8 cellular contexts compared by ENCODE assay signal in the genomic region with DNA sequence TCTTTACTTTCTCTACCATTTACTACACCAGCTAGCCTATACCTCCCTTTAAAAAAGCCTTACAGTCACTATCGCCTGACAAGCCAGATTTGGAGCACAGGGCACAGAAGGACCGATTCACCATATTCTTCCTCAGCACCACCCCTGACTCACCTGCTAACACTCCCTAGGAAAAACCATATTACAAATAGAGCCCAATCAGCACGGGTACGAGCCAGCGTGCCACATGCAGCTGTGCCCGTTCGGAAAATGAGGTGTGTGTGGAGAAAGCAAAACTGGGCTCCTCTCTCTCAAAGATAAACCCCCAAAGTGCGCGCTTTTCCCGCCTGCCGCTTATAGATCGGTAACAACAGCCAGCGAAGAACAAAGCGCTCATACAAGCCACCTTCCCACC. TPM values are rescaled to one million over a fixed set of nuclear protein-coding genes. Genes with fewer than 3 reads are reported as not detected.
DNase-seq lines count a peak whose midpoint lies in the region; ATAC-seq, FAIRE-seq and TF ChIP-seq lines count a peak whose summit lies in the region.

No MANE protein-coding gene starts in this region.

- peak overlapping the region; percentile 100 for H3K9ac ChIP-seq in keratinocyte (ENCODE audit: control insufficient read depth, extremely low read depth, insufficient read depth, low read length)

- H3K27me3 ChIP-seq in keratinocyte (ENCODE audit: control insufficient read depth, extremely low read depth, insufficient read depth, low read length) (no peaks in the 10 kb centered on the region), stomach (no peaks in the 10 kb centered on the region)

- ATAC-seq in GM18498 (IDR thresholded peaks at IDR 0.05; ENCODE audit: unreplicated experiment) (no peak), HG03565 (IDR thresholded peaks at IDR 0.05; ENCODE audit: unreplicated experiment) (no peak)

- peaks cover 63% of the 10 kb centered on the region for H3K79me2 ChIP-seq in keratinocyte (ENCODE audit: control insufficient read depth, insufficient read depth, low read length)

- H3K4me2 ChIP-seq in keratinocyte (ENCODE audit: control insufficient read depth, extremely low read depth, insufficient read depth, low read depth, low read length), result peak overlapping the region; percentile 88

- peaks cover 2% of the 10 kb centered on the region for H3K9me3 Mint-ChIP-seq in activated naive CD8-positive, alpha-beta T cell treated with anti-CD3 and anti-CD28 coated beads for 36 hours

- H4K20me1 ChIP-seq in keratinocyte (ENCODE audit: control insufficient read depth, extremely low read depth, insufficient read depth, low read length), result peaks cover 19% of the 10 kb centered on the region

- H3K4me1 ChIP-seq in keratinocyte (ENCODE audit: control insufficient read depth, extremely low read depth, insufficient read depth, low read length) (peaks cover 22% of the 10 kb centered on the region), stomach (peaks cover 32 to 62% (median 49%) of the 10 kb centered on the region in 4 donors)

- H3K36me3 ChIP-seq in keratinocyte (ENCODE audit: control insufficient read depth in 2 of 2, extremely low read depth in 1 of 2, insufficient read depth in 2 of 2, low read length in 2 of 2) (peaks cover 6 to 25% of the 10 kb centered on the region in 2 experiments), stomach (peaks cover 14 to 38% (median 34%) of the 10 kb centered on the region in 4 donors)

- peak overlapping the region; percentile 92 for H3K4me3 Mint-ChIP-seq in activated naive CD8-positive, alpha-beta T cell treated with anti-CD3 and anti-CD28 coated beads for 36 hours

- no peak for TF ChIP-seq EP300 in stomach (IDR thresholded peaks at IDR 0.05)

- H3K27me3 Mint-ChIP-seq in activated naive CD8-positive, alpha-beta T cell treated with anti-CD3 and anti-CD28 coated beads for 36 hours, result peaks cover 8% of the 10 kb centered on the region

- H3K27ac ChIP-seq in keratinocyte (ENCODE audit: control insufficient read depth, insufficient read depth, low read length) (peak overlapping the region; percentile 98), stomach (peak overlapping the region; percentile 97 to 100 (median 99))

- peak overlapping the region; percentile 94 for H3K27ac Mint-ChIP-seq in activated naive CD8-positive, alpha-beta T cell treated with anti-CD3 and anti-CD28 coated beads for 36 hours

- peak; percentile 34 for FAIRE-seq in keratinocyte (lab: Jason Lieb, UNC)

- 0 to 2% (median 0%) methylated on average over 14 of the region's 14 CpGs for WGBS in stomach, 5 donors

- H2AFZ ChIP-seq in keratinocyte (ENCODE audit: control insufficient read depth, low read length), result no peak overlapping the region

- dilution Hi-C loops in keratinocyte (cut with MboI; ENCODE audit: extremely low pct_ligation_motif_present, low sequenced_read_pairs), result loop anchor here (5.0 kb wide), 1 partner anchor 44 kb away; no protein-coding TSS in a partner anchor

- no peaks in the 10 kb centered on the region for H3K9me3 ChIP-seq in keratinocyte (ENCODE audit: control insufficient read depth, low read depth, low read length)
- no peaks in the 10 kb centered on the region for H3K9me3 ChIP-seq in stomach

- TF ChIP-seq POLR2A in stomach (IDR thresholded peaks at IDR 0.05), result no peak

- intact Hi-C loops in stomach (cut with DNase I; ENCODE audit: low total_unique reads), result no loop called here

- no peak for TF ChIP-seq CTCF in keratinocyte (optimal IDR thresholded peaks at IDR 0.05 in 1 of 3, IDR thresholded peaks at IDR 0.05 in 1 of 3, conservative IDR thresholded peaks at IDR 0.05 in 1 of 3; ENCODE audit: extremely low read depth in 1 of 3, insufficient read depth in 2 of 3, low read length in 3 of 3)
- TF ChIP-seq CTCF in stomach (IDR thresholded peaks at IDR 0.05), result no peak

- peaks cover 51% of the 10 kb centered on the region for H3K4me1 Mint-ChIP-seq in activated naive CD8-positive, alpha-beta T cell treated with anti-CD3 and anti-CD28 coated beads for 36 hours

- DNase-seq in AG08396 (ENCODE audit: low spot score) (peak; percentile 12), HK-2 (ENCODE audit: unreplicated experiment) (peak; percentile 29), keratinocyte (ENCODE audit: low read depth, low spot score) (no peak), stomach (no peak), retina (no peak)
- no peak for DNase-seq in activated naive CD8-positive, alpha-beta T cell treated with anti-CD3 and anti-CD28 coated beads for 36 hours

- H3K36me3 Mint-ChIP-seq in activated naive CD8-positive, alpha-beta T cell treated with anti-CD3 and anti-CD28 coated beads for 36 hours, result peaks cover 57% of the 10 kb centered on the region

- H3K4me3 ChIP-seq in keratinocyte (ENCODE audit: control insufficient read depth in 2 of 3, extremely low read depth in 1 of 3, insufficient read depth in 2 of 3, low read depth in 1 of 3, low read length in 3 of 3), result peak overlapping the region; percentile 94 to 100 (median 94)
- H3K4me3 ChIP-seq in stomach, result peak overlapping the region; percentile 97 to 100 (median 100)

- H3K9me1 ChIP-seq in keratinocyte (ENCODE audit: control insufficient read depth, extremely low read depth, insufficient read depth, low read length), result no peaks in the 10 kb centered on the region

RNA-seq across cellular contexts. Expression of a gene that starts 1.2 kb away (rescaled TPM):
- 100 to 1,000 TPM; 271 to 278 TPM for total RNA-seq in activated naive CD8-positive, alpha-beta T cell treated with anti-CD3 and anti-CD28 coated beads for 36 hours
- 20.3 to 56.8 TPM (median 22.6 TPM) in 3 replicates for polyA plus RNA-seq in keratinocyte
- 155 TPM for polyA plus RNA-seq in keratinocyte (2011; ENCODE audit: low read depth)
- 28.7 and 54.7 TPM in 2 replicates for polyA plus RNA-seq in keratinocyte (2011; cell fraction: cytosol; rRNA removed)
- 54.3 and 69.9 TPM in 2 replicates for polyA plus RNA-seq in keratinocyte (2011; cell fraction: nucleus; rRNA removed)
- polyA plus RNA-seq in keratinocyte (2012; ENCODE audit: low replicate concordance), result 75.2 and 130 TPM in 2 replicates
- 11.7 to 59.2 TPM (median 22.3 TPM) in 3 replicates for polyA minus RNA-seq in keratinocyte
- polyA minus RNA-seq in keratinocyte (2011; cell fraction: cytosol; rRNA and poly(A)+ RNA removed), result 20.0 TPM
- polyA minus RNA-seq in keratinocyte (2011; cell fraction: nucleus; rRNA and poly(A)+ RNA removed), result 21.3 and 48.4 TPM in 2 replicates
- 100 to 1,000 TPM in 2 of 5 donors, 10 to 100 TPM in 3; 26.4 to 180 (median 69.6) TPM for total RNA-seq in stomach
- 10 to 100 TPM; 26.0 to 35.9 (median 30.8) TPM for polyA plus RNA-seq in stomach

RNA-seq across cellular contexts. Expression of a gene that starts 47.9 kb away (rescaled TPM):
- 10 to 100 TPM; 50.0 to 52.8 TPM for total RNA-seq in activated naive CD8-positive, alpha-beta T cell treated with anti-CD3 and anti-CD28 coated beads for 36 hours
- polyA plus RNA-seq in keratinocyte (54.5 to 97.5 TPM (median 75.8 TPM) in 3 replicates), stomach (10 to 100 TPM; 11.2 to 63.8 (median 24.9) TPM)
- polyA plus RNA-seq in keratinocyte (2011; ENCODE audit: low read depth), result 64.3 TPM
- polyA plus RNA-seq in keratinocyte (2011; cell fraction: cytosol; rRNA removed), result 23.2 and 41.8 TPM in 2 replicates
- 111 and 167 TPM in 2 replicates for polyA plus RNA-seq in keratinocyte (2011; cell fraction: nucleus; rRNA removed)
- 55.7 and 58.5 TPM in 2 replicates for polyA plus RNA-seq in keratinocyte (2012; ENCODE audit: low replicate concordance)
- polyA minus RNA-seq in keratinocyte, result 13.1 to 74.2 TPM (median 53.1 TPM) in 3 replicates
- polyA minus RNA-seq in keratinocyte (2011; cell fraction: cytosol; rRNA and poly(A)+ RNA removed), result 59.5 TPM
- 81.1 and 134 TPM in 2 replicates for polyA minus RNA-seq in keratinocyte (2011; cell fraction: nucleus; rRNA and poly(A)+ RNA removed)
- total RNA-seq in stomach, result 100 to 1,000 TPM in 2 of 5 donors, 10 to 100 TPM in 3; 21.6 to 209 (median 85.3) TPM

Comparison
In these comparisons a context has a peak if more than half of its experiments do, and no peak if none do; other contexts are left out.
1. DNase-seq: peak in AG08396 (single experiment) and HK-2 (single experiment); none in activated naive CD8-positive, alpha-beta T cell treated with anti-CD3 and anti-CD28 coated beads for 36 hours (single experiment), keratinocyte (single experiment), stomach (single experiment) and retina (single experiment).